Comparison of ENCODE assay signal across 12 cellular contexts in the genomic region with DNA sequence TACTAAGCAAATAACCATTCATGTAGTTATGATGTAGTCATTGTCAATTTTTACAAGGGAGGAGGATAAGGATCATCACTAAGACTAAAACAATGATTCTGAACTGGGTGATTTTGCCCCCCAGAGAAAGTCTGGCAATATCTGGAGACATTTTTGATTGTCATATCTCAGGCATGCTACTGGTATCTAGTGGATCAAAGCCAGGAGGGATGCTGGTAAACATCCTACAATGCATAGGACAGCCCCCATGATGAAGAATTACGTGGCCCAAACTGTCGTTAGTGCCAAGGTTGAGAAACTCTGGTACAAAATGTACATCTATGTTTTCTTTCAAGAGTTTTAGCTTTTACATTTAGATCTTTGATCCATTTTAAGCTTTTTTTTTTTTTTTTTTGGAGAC.
"Had no signal": no experiment of that assay in that cellular context is flagged by ENCODE, and none has a peak within 500 bp of the region (broad histone marks: within the 10 kb centered on the region; RNA-seq: fewer than 3 reads in every experiment).

No MANE protein-coding gene starts in this region.

- H3K27ac ChIP-seq: adrenal gland had no signal

- ATAC-seq: effector memory CD8-positive, alpha-beta T cell had no signal

- DNase-seq: activated CD4-positive, alpha-beta T cell treated with anti-CD3 and anti-CD28 coated beads, Interleukin-2, amount 50 U/mL, for 4 hours; activated CD4-positive, CD25-positive, alpha-beta regulatory T cell treated with anti-CD3 and anti-CD28 coated beads, Interleukin-2, amount 50 U/mL, for 72 hours; activated naive CD4-positive, alpha-beta T cell treated with anti-CD3 and anti-CD28 coated beads, Interleukin-2, amount 50 U/mL, for 16 hours; activated T-cell treated with anti-CD3 and anti-CD28 coated beads, Interleukin-2, amount 50 U/mL, for 1 hour; adrenal gland; effector memory CD8-positive, alpha-beta T cell; erythroblast; head of caudate nucleus; stimulated activated CD4-positive, alpha-beta T cell treated with anti-CD3 and anti-CD28 coated beads, Interleukin-4, amount 100 ng/mL, for 4 hours; T-helper 2 cell had no signal

- H3K9me3 ChIP-seq: adrenal gland had no signal

- H3K36me3 ChIP-seq: adrenal gland had no signal

- FAIRE-seq: islet of Langerhans, urothelium cell line had no signal

- H3K27me3 ChIP-seq: adrenal gland had no signal

- H3K4me3 ChIP-seq: adrenal gland had no signal
